23 cellular contexts compared by ENCODE assay signal in genomic region chr13:23622991-23623390, GRCh38.
DNase-seq lines count a peak whose midpoint lies in the region; ATAC-seq lines count a peak whose summit lies in the region.
"Had no signal": no experiment of that assay in that cellular context is flagged by ENCODE, and none has a peak within 500 bp of the region (broad histone marks: within the 10 kb centered on the region; RNA-seq: fewer than 3 reads in every experiment).

No MANE protein-coding gene starts in this region.

- DNase-seq in activated CD4-positive, alpha-beta T cell treated with anti-CD3 and anti-CD28 coated beads for 48 hours = peak; percentile 4
- DNase-seq in activated CD4-positive, alpha-beta T cell treated with anti-CD3 and anti-CD28 coated beads, Interleukin-2, amount 50 U/mL, for 4 hours = no peak
- peak; percentile 83 for DNase-seq in left kidney (ENCODE audit: low read depth, low spot score)
- DNase-seq in NK-92 treated with Interleukin-12 subunit alpha and Interleukin-12 subunit beta, amount 100 ng/mL, for 24 hours (lab: John Stamatoyannopoulos, UW) = no peak
- DNase-seq: activated CD4-positive, alpha-beta T cell treated with anti-CD3 and anti-CD28 coated beads, Interleukin-2, amount 10 ng/mL, durations not matched to agents 7 days and 5 days; activated CD8-positive, alpha-beta memory T cell treated with anti-CD3 and anti-CD28 coated beads, Interleukin-2, amount 50 U/mL, for 4 hours; activated effector memory CD4-positive, alpha-beta T cell treated with Interleukin-2 at 50 U/mL for 16 hours; body of pancreas; COR-L47; DMS79 treated with DMSO at 0.1 percent for 48 hours; effector CD4-positive, alpha-beta T cell; erythroblast; hippocampal formation; left ventricle myocardium superior; MV-4-11; NCI-H187 treated with DMSO at 0.1 percent for 48 hours had no signal

- ATAC-seq in GM18907 (IDR thresholded peaks at IDR 0.05; ENCODE audit: unreplicated experiment) (peak; percentile 53), HG02938 (IDR thresholded peaks at IDR 0.05; ENCODE audit: unreplicated experiment) (peak; percentile 56), HG03175 (IDR thresholded peaks at IDR 0.05; ENCODE audit: unreplicated experiment) (no peak), HG03045 (IDR thresholded peaks at IDR 0.05; ENCODE audit: unreplicated experiment) (no peak)
- ATAC-seq: A549, body of pancreas, GM23338, left ventricle myocardium superior, Panc1 had no signal

Comparison
In these comparisons a context has a peak if more than half of its experiments do, and no peak if none do; other contexts are left out.
1. DNase-seq: peak in activated CD4-positive, alpha-beta T cell treated with anti-CD3 and anti-CD28 coated beads for 48 hours (single experiment) and left kidney (single experiment); none in activated CD4-positive, alpha-beta T cell treated with anti-CD3 and anti-CD28 coated beads, Interleukin-2, amount 50 U/mL, for 4 hours (0 of 2) and NK-92 treated with Interleukin-12 subunit alpha and Interleukin-12 subunit beta, amount 100 ng/mL, for 24 hours (single experiment).
2. ATAC-seq: peak in GM18907 (single experiment) and HG02938 (single experiment); none in HG03175 (single experiment) and HG03045 (single experiment).